In genomic region chr4:184409502-184409901, GRCh38 we compare ENCODE assay signal across 13 cellular contexts.
DNase-seq lines count a peak whose midpoint lies in the region; ATAC-seq and TF ChIP-seq lines count a peak whose summit lies in the region.
"Had no signal": no experiment of that assay in that cellular context is flagged by ENCODE, and none has a peak within 500 bp of the region (broad histone marks: within the 10 kb centered on the region; RNA-seq: fewer than 3 reads in every experiment).

No MANE protein-coding gene starts in this region.

- H3K4me1 ChIP-seq in DND-41 (ENCODE audit: insufficient read depth, low read length) (no peaks in the 10 kb centered on the region), Caco-2 (no peaks in the 10 kb centered on the region)

- no peak overlapping the region for H3K4me2 ChIP-seq in DND-41 (ENCODE audit: insufficient read depth, low read length)
- H3K4me2 ChIP-seq: PC-9 had no signal

- peak overlapping the region; percentile 70 for H3K27ac Mint-ChIP-seq in activated CD4-positive, alpha-beta T cell treated with anti-CD3 and anti-CD28 coated beads for 36 hours
- H3K27ac Mint-ChIP-seq in activated CD8-positive, alpha-beta T cell treated with anti-CD3 and anti-CD28 coated beads, Interleukin-2, amount 10 ng/mL, durations not matched to agents 7 days and 5 days = peak overlapping the region; percentile 75
- peak overlapping the region; percentile 1 to 93 (median 86) for H3K27ac Mint-ChIP-seq in naive thymus-derived CD8-positive, alpha-beta T cell
- no peak overlapping the region for H3K27ac Mint-ChIP-seq in Caco-2 (ENCODE audit: unreplicated experiment)

- no peak overlapping the region for H3K9ac ChIP-seq in DND-41 (ENCODE audit: low read depth, low read length)

- TF ChIP-seq CTCF in DND-41 (IDR thresholded peaks at IDR 0.05; ENCODE audit: borderline replicate concordance, extremely low read depth, low read length, poor library complexity, severe bottlenecking) = no peak
- no peak for TF ChIP-seq CTCF in Caco-2 (IDR thresholded peaks at IDR 0.05; ENCODE audit: insufficient read depth in 1 of 2, low read depth in 1 of 2, low read length in 1 of 2, severe bottlenecking in 1 of 2, unreplicated experiment in 1 of 2)

- peaks cover 60% of the 10 kb centered on the region for H3K4me1 Mint-ChIP-seq in activated CD4-positive, alpha-beta T cell treated with anti-CD3 and anti-CD28 coated beads for 36 hours
- peaks cover 63% of the 10 kb centered on the region for H3K4me1 Mint-ChIP-seq in activated CD8-positive, alpha-beta T cell treated with anti-CD3 and anti-CD28 coated beads, Interleukin-2, amount 10 ng/mL, durations not matched to agents 7 days and 5 days (ENCODE audit: low read depth)
- H3K4me1 Mint-ChIP-seq in naive thymus-derived CD8-positive, alpha-beta T cell = peaks cover 32 to 79% (median 63%) of the 10 kb centered on the region in 4 donors
- H3K4me1 Mint-ChIP-seq in Caco-2 (ENCODE audit: low read depth, unreplicated experiment) = no peaks in the 10 kb centered on the region

- peaks cover 58% of the 10 kb centered on the region for H3K36me3 ChIP-seq in DND-41 (ENCODE audit: insufficient read depth, low read length)
- no peaks in the 10 kb centered on the region; the same call in 1 of the 2 replicates for H3K36me3 ChIP-seq in Caco-2 (ENCODE audit: control insufficient read depth, insufficient read depth, low read length)

- no peaks in the 10 kb centered on the region for H4K20me1 ChIP-seq in DND-41 (ENCODE audit: insufficient read depth, low read length)

- peak overlapping the region; percentile 8 for H3K4me3 Mint-ChIP-seq in activated CD4-positive, alpha-beta T cell treated with anti-CD3 and anti-CD28 coated beads for 36 hours
- peak overlapping the region; percentile 44 for H3K4me3 Mint-ChIP-seq in activated CD8-positive, alpha-beta T cell treated with anti-CD3 and anti-CD28 coated beads, Interleukin-2, amount 10 ng/mL, durations not matched to agents 7 days and 5 days
- peak overlapping the region in 9 of 10 donors; percentile 53 to 93 (median 78) for H3K4me3 Mint-ChIP-seq in naive thymus-derived CD8-positive, alpha-beta T cell
- no peak overlapping the region for H3K4me3 Mint-ChIP-seq in Caco-2 (ENCODE audit: unreplicated experiment)

- no peak overlapping the region for H2AFZ ChIP-seq in DND-41 (ENCODE audit: low read depth, low read length)
- H2AFZ ChIP-seq: PC-9 had no signal

- POLR2A ChIA-PET in activated CD4-positive, alpha-beta T cell treated with anti-CD3 and anti-CD28 coated beads for 36 hours (lab: Charles Lee) = no interaction called here
- POLR2A ChIA-PET in activated CD8-positive, alpha-beta T cell treated with anti-CD3 and anti-CD28 coated beads, Interleukin-2, amount 10 ng/mL, durations not matched to agents 7 days and 5 days (lab: Charles Lee) = interaction anchor here (0.6 to 1.6 kb wide), 4 partner anchors 27 to 65 kb away, joined by 3 to 9 read pairs (median 4); partner anchors contain the start of gene IRF2
- POLR2A ChIA-PET in naive thymus-derived CD8-positive, alpha-beta T cell (lab: Charles Lee) = interaction anchor here (0.6 to 0.7 kb wide), 3 partner anchors 21 to 127 kb away, joined by 3 to 4 read pairs (median 3); no protein-coding TSS in a partner anchor
- POLR2A ChIA-PET in Caco-2 (lab: Charles Lee) = no interaction called here

- H3K9me3 Mint-ChIP-seq in activated CD4-positive, alpha-beta T cell treated with anti-CD3 and anti-CD28 coated beads for 36 hours (ENCODE audit: low read depth) = no peaks in the 10 kb centered on the region
- H3K9me3 Mint-ChIP-seq in activated CD8-positive, alpha-beta T cell treated with anti-CD3 and anti-CD28 coated beads, Interleukin-2, amount 10 ng/mL, durations not matched to agents 7 days and 5 days (ENCODE audit: insufficient read depth) = no peaks in the 10 kb centered on the region
- no peaks in the 10 kb centered on the region for H3K9me3 Mint-ChIP-seq in naive thymus-derived CD8-positive, alpha-beta T cell
- no peaks in the 10 kb centered on the region for H3K9me3 Mint-ChIP-seq in Caco-2 (ENCODE audit: unreplicated experiment)

- H3K9me3 ChIP-seq in DND-41 (ENCODE audit: insufficient read depth, low read length, severe bottlenecking) (no peaks in the 10 kb centered on the region), Caco-2 (no peaks in the 10 kb centered on the region)
- H3K9me3 ChIP-seq: thyroid gland had no signal

- H3K79me2 ChIP-seq in DND-41 (ENCODE audit: insufficient read depth, low read length) = no peaks in the 10 kb centered on the region

- CTCF ChIA-PET in activated CD4-positive, alpha-beta T cell treated with anti-CD3 and anti-CD28 coated beads for 36 hours (lab: Charles Lee) = interaction anchor here (0.7 to 2.0 kb wide), 4 partner anchors 8 to 233 kb away, joined by 3 to 7 read pairs (median 4); no protein-coding TSS in a partner anchor
- CTCF ChIA-PET in activated CD8-positive, alpha-beta T cell treated with anti-CD3 and anti-CD28 coated beads, Interleukin-2, amount 10 ng/mL, durations not matched to agents 7 days and 5 days (lab: Charles Lee) = interaction anchor here (0.6 to 2.4 kb wide), 4 partner anchors 49 to 145 kb away, joined by 3 to 6 read pairs (median 4); no protein-coding TSS in a partner anchor
- CTCF ChIA-PET in Caco-2 (lab: Charles Lee) = no interaction called here

- BruUV-seq in Caco-2 (replicated peaks; lab: Mats Ljungman, UMichigan) = no TSS peak

- H3K27me3 Mint-ChIP-seq in activated CD4-positive, alpha-beta T cell treated with anti-CD3 and anti-CD28 coated beads for 36 hours = no peaks in the 10 kb centered on the region
- no peaks in the 10 kb centered on the region for H3K27me3 Mint-ChIP-seq in activated CD8-positive, alpha-beta T cell treated with anti-CD3 and anti-CD28 coated beads, Interleukin-2, amount 10 ng/mL, durations not matched to agents 7 days and 5 days (ENCODE audit: low read depth)
- no peaks in the 10 kb centered on the region for H3K27me3 Mint-ChIP-seq in naive thymus-derived CD8-positive, alpha-beta T cell
- H3K27me3 Mint-ChIP-seq in Caco-2 (ENCODE audit: insufficient read depth, unreplicated experiment) = no peaks in the 10 kb centered on the region

- H3K27ac ChIP-seq in DND-41 (ENCODE audit: low read length) = no peak overlapping the region
- H3K27ac ChIP-seq: PC-9 had no signal

- no peaks in the 10 kb centered on the region for H3K27me3 ChIP-seq in DND-41 (ENCODE audit: insufficient read depth, low read length, poor library complexity)
- H3K27me3 ChIP-seq in Caco-2 (replicated peaks; ENCODE audit: control insufficient read depth, insufficient read depth, low read length) = no peaks in the 10 kb centered on the region
- H3K27me3 ChIP-seq: thyroid gland had no signal

- H3K36me3 Mint-ChIP-seq in activated CD4-positive, alpha-beta T cell treated with anti-CD3 and anti-CD28 coated beads for 36 hours (ENCODE audit: low read depth) = peaks cover 49% of the 10 kb centered on the region
- peaks cover 67% of the 10 kb centered on the region for H3K36me3 Mint-ChIP-seq in activated CD8-positive, alpha-beta T cell treated with anti-CD3 and anti-CD28 coated beads, Interleukin-2, amount 10 ng/mL, durations not matched to agents 7 days and 5 days (ENCODE audit: low read depth)
- peaks cover 4 to 78% (median 10%) of the 10 kb centered on the region in 3 donors for H3K36me3 Mint-ChIP-seq in naive thymus-derived CD8-positive, alpha-beta T cell
- peaks cover 19% of the 10 kb centered on the region for H3K36me3 Mint-ChIP-seq in Caco-2 (ENCODE audit: insufficient read depth, unreplicated experiment)

- intact Hi-C loops in activated CD4-positive, alpha-beta T cell treated with anti-CD3 and anti-CD28 coated beads for 36 hours (cut with DNase I, micrococcal nuclease) = no loop called here
- intact Hi-C loops in Caco-2 (cut with micrococcal nuclease; ENCODE audit: unreplicated experiment) = no loop called here

- no peak overlapping the region for H3K4me3 ChIP-seq in DND-41 (ENCODE audit: low read depth in 1 of 2, low read length in 2 of 2)
- H3K4me3 ChIP-seq in Caco-2 (ENCODE audit: low read depth, low read length) = no peak overlapping the region
- H3K4me3 ChIP-seq: PC-9, thyroid gland had no signal

- no peak for ATAC-seq in activated CD4-positive, alpha-beta T cell treated with anti-CD3 and anti-CD28 coated beads for 36 hours
- ATAC-seq in DND-41 (ENCODE audit: insufficient read depth, low read depth) (peak; percentile 52; the same call in 2 of the 3 replicates), GM19463 (IDR thresholded peaks at IDR 0.05; ENCODE audit: unreplicated experiment) (no peak)
- no peak for ATAC-seq in activated CD8-positive, alpha-beta T cell treated with anti-CD3 and anti-CD28 coated beads, Interleukin-2, amount 10 ng/mL, durations not matched to agents 7 days and 5 days
- no peak for ATAC-seq in naive thymus-derived CD8-positive, alpha-beta T cell
- ATAC-seq: left lobe of liver had no signal

- no peak for DNase-seq in activated CD4-positive, alpha-beta T cell treated with anti-CD3 and anti-CD28 coated beads for 36 hours
- DNase-seq in activated CD4-positive, alpha-beta T cell treated with anti-CD3 and anti-CD28 coated beads for 1 hour = no peak
- DNase-seq in DND-41 (no peak), NCI-H1417 treated with DMSO at 0.1 percent for 48 hours (lab: John Stamatoyannopoulos, UW) (no peak), Caco-2 (no peak)
- DNase-seq in activated CD8-positive, alpha-beta T cell treated with anti-CD3 and anti-CD28 coated beads, Interleukin-2, amount 10 ng/mL, durations not matched to agents 7 days and 5 days = no peak
- no peak for DNase-seq in naive thymus-derived CD8-positive, alpha-beta T cell
- DNase-seq: GF-D8, NCI-H1694 treated with DMSO at 0.1 percent for 48 hours, PC-9, thyroid gland had no signal

Comparison
In these comparisons a context has a peak if more than half of its experiments do, and no peak if none do; other contexts are left out.
1. POLR2A ChIA-PET loops: an anchor here in activated CD8-positive, alpha-beta T cell treated with anti-CD3 and anti-CD28 coated beads, Interleukin-2, amount 10 ng/mL, durations not matched to agents 7 days and 5 days (0.6 to 1.6 kb wide) and naive thymus-derived CD8-positive, alpha-beta T cell (0.6 to 0.7 kb wide); none called in activated CD4-positive, alpha-beta T cell treated with anti-CD3 and anti-CD28 coated beads for 36 hours and Caco-2.